Comparison of ENCODE assay signal across 11 cellular contexts in genomic region chr2:105821428-105822125, GRCh38.
DNase-seq lines count a peak whose midpoint lies in the region; ATAC-seq and TF ChIP-seq lines count a peak whose summit lies in the region.
"Had no signal": no experiment of that assay in that cellular context is flagged by ENCODE, and none has a peak within 500 bp of the region (broad histone marks: within the 10 kb centered on the region; RNA-seq: fewer than 3 reads in every experiment).

No MANE protein-coding gene starts in this region.

- ATAC-seq in HG03280 (IDR thresholded peaks at IDR 0.05; ENCODE audit: unreplicated experiment), result peak; percentile 16
- ATAC-seq in activated CD8-positive, alpha-beta T cell treated with anti-CD3 and anti-CD28 coated beads for 36 hours, result no peak
- no peak for ATAC-seq in naive thymus-derived CD4-positive, alpha-beta T cell
- no peak for ATAC-seq in PC-3
- no peak for ATAC-seq in GM21528 (IDR thresholded peaks at IDR 0.05; ENCODE audit: low FRiP score, unreplicated experiment)

- peaks cover 74% of the 10 kb centered on the region for H3K36me3 Mint-ChIP-seq in activated CD8-positive, alpha-beta T cell treated with anti-CD3 and anti-CD28 coated beads for 36 hours (ENCODE audit: low read depth)
- H3K36me3 Mint-ChIP-seq in naive thymus-derived CD4-positive, alpha-beta T cell, result peaks cover 26 to 75% (median 43%) of the 10 kb centered on the region in 5 donors

- H3K36me3 ChIP-seq in naive thymus-derived CD4-positive, alpha-beta T cell (ENCODE audit: control insufficient read depth in 2 of 3, insufficient read depth in 3 of 3, low read length in 3 of 3), result peaks cover 0 to 38% (median 18%) of the 10 kb centered on the region in 3 experiments
- H3K36me3 ChIP-seq in PC-3 (ENCODE audit: low read depth, low read length), result peaks cover 6% of the 10 kb centered on the region; the same call in 1 of the 2 replicates

- no peak overlapping the region for H3K9ac ChIP-seq in PC-3 (ENCODE audit: low read length)

- H3F3A ChIP-seq in PC-3 (ENCODE audit: low read length, unreplicated experiment), result no peaks in the 10 kb centered on the region

- no peaks in the 10 kb centered on the region for H4K20me1 ChIP-seq in PC-3 (ENCODE audit: low read length)

- H3K4me1 Mint-ChIP-seq in activated CD8-positive, alpha-beta T cell treated with anti-CD3 and anti-CD28 coated beads for 36 hours (ENCODE audit: low read depth), result peaks cover 80% of the 10 kb centered on the region
- H3K4me1 Mint-ChIP-seq in naive thymus-derived CD4-positive, alpha-beta T cell, result peaks cover 48 to 91% (median 83%) of the 10 kb centered on the region in 7 donors

- peak overlapping the region; percentile 63 for H3K27ac ChIP-seq in naive thymus-derived CD4-positive, alpha-beta T cell (ENCODE audit: low read depth, low read length)
- no peak overlapping the region for H3K27ac ChIP-seq in PC-3 (ENCODE audit: low read length)
- H3K27ac ChIP-seq: 22Rv1 had no signal

- peaks cover 54 to 59% of the 10 kb centered on the region in 2 donors for H3K4me1 ChIP-seq in naive thymus-derived CD4-positive, alpha-beta T cell (ENCODE audit: control insufficient read depth in 2 of 2, insufficient read depth in 2 of 2, low read length in 2 of 2)
- no peaks in the 10 kb centered on the region for H3K4me1 ChIP-seq in PC-3 (ENCODE audit: insufficient read depth, low read length)

- no peak overlapping the region for H3K4me3 ChIP-seq in naive thymus-derived CD4-positive, alpha-beta T cell (ENCODE audit: low read length)
- H3K4me3 ChIP-seq in PC-3 (ENCODE audit: low read length), result no peak overlapping the region

- intact Hi-C loops in activated CD8-positive, alpha-beta T cell treated with anti-CD3 and anti-CD28 coated beads for 36 hours (cut with micrococcal nuclease), result no loop called here
- intact Hi-C loops in naive thymus-derived CD4-positive, alpha-beta T cell (cut with micrococcal nuclease), result loop anchor here in 1 of 2 donors (2.0 kb wide), 1 partner anchor 19 kb away; no protein-coding TSS in a partner anchor
- intact Hi-C loops in PC-3 (cut with micrococcal nuclease), result no loop called here

- H3K27ac Mint-ChIP-seq in activated CD8-positive, alpha-beta T cell treated with anti-CD3 and anti-CD28 coated beads for 36 hours, result peak overlapping the region; percentile 91
- peak overlapping the region; percentile 75 to 91 (median 86) for H3K27ac Mint-ChIP-seq in naive thymus-derived CD4-positive, alpha-beta T cell

- BruUV-seq in PC-3 (replicated peaks; lab: Mats Ljungman, UMichigan), result no TSS peak

- no peaks in the 10 kb centered on the region for H3K9me2 ChIP-seq in PC-3 (replicated peaks; ENCODE audit: low read length)

- H3K79me2 ChIP-seq in PC-3 (ENCODE audit: low read length), result no peaks in the 10 kb centered on the region

- no peak overlapping the region for H3K4me2 ChIP-seq in PC-3 (ENCODE audit: low read length)

- TF ChIP-seq CTCF in activated CD8-positive, alpha-beta T cell treated with anti-CD3 and anti-CD28 coated beads for 36 hours (IDR thresholded peaks at IDR 0.05), result no peak
- TF ChIP-seq CTCF in PC-3 (conservative IDR thresholded peaks at IDR 0.05; ENCODE audit: low read depth, low read length), result no peak

- DNase-seq in DMS 273 (lab: John Stamatoyannopoulos, UW; ENCODE audit: unreplicated experiment) (peak; percentile 33), DMS 273 treated with DMSO at 0.1 percent for 48 hours (lab: John Stamatoyannopoulos, UW) (no peak), PC-3 (no peak), NCI-H2227 treated with DMSO at 0.1 percent for 48 hours (lab: John Stamatoyannopoulos, UW) (no peak)
- DNase-seq in activated CD8-positive, alpha-beta T cell treated with anti-CD3 and anti-CD28 coated beads for 36 hours, result no peak
- no peak for DNase-seq in naive thymus-derived CD4-positive, alpha-beta T cell
- DNase-seq: IMR-90 had no signal

- peak overlapping the region; percentile 24 for H3K4me3 Mint-ChIP-seq in activated CD8-positive, alpha-beta T cell treated with anti-CD3 and anti-CD28 coated beads for 36 hours
- peak overlapping the region in 8 of 10 donors; percentile 6 to 67 (median 58) for H3K4me3 Mint-ChIP-seq in naive thymus-derived CD4-positive, alpha-beta T cell
- H3K4me3 Mint-ChIP-seq: brain had no signal

- no peak overlapping the region for H2AFZ ChIP-seq in PC-3 (ENCODE audit: low read length)

- H3K9me3 ChIP-seq in naive thymus-derived CD4-positive, alpha-beta T cell (ENCODE audit: control insufficient read depth in 2 of 3, low read length in 3 of 3), result no peaks in the 10 kb centered on the region
- no peaks in the 10 kb centered on the region for H3K9me3 ChIP-seq in PC-3 (ENCODE audit: low read length)

- POLR2A ChIA-PET in activated CD8-positive, alpha-beta T cell treated with anti-CD3 and anti-CD28 coated beads for 36 hours (lab: Charles Lee), result interaction anchor here (1.1 to 1.4 kb wide), 2 partner anchors 13 to 31 kb away, joined by 4 to 5 read pairs; no protein-coding TSS in a partner anchor
- POLR2A ChIA-PET in naive thymus-derived CD4-positive, alpha-beta T cell (lab: Charles Lee), result interaction anchor here (0.7 to 1.2 kb wide), 5 partner anchors 10 to 76 kb away, joined by 3 read pairs; no protein-coding TSS in a partner anchor
- POLR2A ChIA-PET in PC-3 (lab: Charles Lee; ENCODE audit: unreplicated experiment), result no interaction called here

- CTCF ChIA-PET in activated CD8-positive, alpha-beta T cell treated with anti-CD3 and anti-CD28 coated beads for 36 hours (lab: Charles Lee), result interaction anchor here (0.8 to 2.0 kb wide), 8 partner anchors 16 to 245 kb away, joined by 3 to 5 read pairs (median 4); no protein-coding TSS in a partner anchor
- CTCF ChIA-PET in naive thymus-derived CD4-positive, alpha-beta T cell (lab: Charles Lee), result interaction anchor here (0.7 to 0.9 kb wide), 2 partner anchors 26 to 37 kb away, joined by 3 read pairs; no protein-coding TSS in a partner anchor
- CTCF ChIA-PET in PC-3 (lab: Charles Lee), result no interaction called here

- no peaks in the 10 kb centered on the region for H3K27me3 Mint-ChIP-seq in activated CD8-positive, alpha-beta T cell treated with anti-CD3 and anti-CD28 coated beads for 36 hours
- H3K27me3 Mint-ChIP-seq in naive thymus-derived CD4-positive, alpha-beta T cell, result no peaks in the 10 kb centered on the region
- H3K27me3 Mint-ChIP-seq: brain had no signal

- H3K27me3 ChIP-seq in naive thymus-derived CD4-positive, alpha-beta T cell (ENCODE audit: control insufficient read depth in 2 of 2, insufficient read depth in 2 of 2, low read length in 2 of 2), result no peaks in the 10 kb centered on the region
- H3K27me3 ChIP-seq in PC-3 (ENCODE audit: low read length), result no peaks in the 10 kb centered on the region

- H3K9me3 Mint-ChIP-seq in activated CD8-positive, alpha-beta T cell treated with anti-CD3 and anti-CD28 coated beads for 36 hours, result peaks cover 6% of the 10 kb centered on the region
- H3K9me3 Mint-ChIP-seq in naive thymus-derived CD4-positive, alpha-beta T cell, result peaks cover 0 to 16% (median 5%) of the 10 kb centered on the region in 11 donors
